ENCODE assay signal across 17 cellular contexts in genomic region chr3:81416812-81417211, GRCh38.
"Had no signal": no experiment of that assay in that cellular context is flagged by ENCODE, and none has a peak within 500 bp of the region (broad histone marks: within the 10 kb centered on the region; RNA-seq: fewer than 3 reads in every experiment).

No MANE protein-coding gene starts in this region.

- H3K27ac ChIP-seq: HL-60, KMS-11, SJSA1, SK-N-MC had no signal

- H3K9me3 ChIP-seq: SJSA1 had no signal

- H3K4me3 ChIP-seq: K562, SJSA1, SK-N-MC had no signal

- H3K4me2 ChIP-seq: KMS-11 had no signal

- H3K36me3 ChIP-seq: SJSA1 had no signal

- H3K9ac ChIP-seq: KMS-11 had no signal

- DNase-seq: Kasumi-1, MM.1S, NCI-H1092 treated with DMSO at 0.1 percent for 48 hours, NCI-H1694, NCI-H187 treated with DMSO at 0.1 percent for 48 hours, NCI-H2029 treated with DMSO at 0.1 percent for 48 hours, NCI-H2171, NCI-H524, NCI-H526 treated with DMSO at 0.1 percent for 48 hours, NCI-H748 treated with DMSO at 0.1 percent for 48 hours, Right ventricle myocardium superior, RPMI8226 had no signal

- ATAC-seq: K562 had no signal

- H3K27me3 ChIP-seq: SJSA1 had no signal
